Comparison of ENCODE assay signal across 8 cellular contexts in the genomic region with DNA sequence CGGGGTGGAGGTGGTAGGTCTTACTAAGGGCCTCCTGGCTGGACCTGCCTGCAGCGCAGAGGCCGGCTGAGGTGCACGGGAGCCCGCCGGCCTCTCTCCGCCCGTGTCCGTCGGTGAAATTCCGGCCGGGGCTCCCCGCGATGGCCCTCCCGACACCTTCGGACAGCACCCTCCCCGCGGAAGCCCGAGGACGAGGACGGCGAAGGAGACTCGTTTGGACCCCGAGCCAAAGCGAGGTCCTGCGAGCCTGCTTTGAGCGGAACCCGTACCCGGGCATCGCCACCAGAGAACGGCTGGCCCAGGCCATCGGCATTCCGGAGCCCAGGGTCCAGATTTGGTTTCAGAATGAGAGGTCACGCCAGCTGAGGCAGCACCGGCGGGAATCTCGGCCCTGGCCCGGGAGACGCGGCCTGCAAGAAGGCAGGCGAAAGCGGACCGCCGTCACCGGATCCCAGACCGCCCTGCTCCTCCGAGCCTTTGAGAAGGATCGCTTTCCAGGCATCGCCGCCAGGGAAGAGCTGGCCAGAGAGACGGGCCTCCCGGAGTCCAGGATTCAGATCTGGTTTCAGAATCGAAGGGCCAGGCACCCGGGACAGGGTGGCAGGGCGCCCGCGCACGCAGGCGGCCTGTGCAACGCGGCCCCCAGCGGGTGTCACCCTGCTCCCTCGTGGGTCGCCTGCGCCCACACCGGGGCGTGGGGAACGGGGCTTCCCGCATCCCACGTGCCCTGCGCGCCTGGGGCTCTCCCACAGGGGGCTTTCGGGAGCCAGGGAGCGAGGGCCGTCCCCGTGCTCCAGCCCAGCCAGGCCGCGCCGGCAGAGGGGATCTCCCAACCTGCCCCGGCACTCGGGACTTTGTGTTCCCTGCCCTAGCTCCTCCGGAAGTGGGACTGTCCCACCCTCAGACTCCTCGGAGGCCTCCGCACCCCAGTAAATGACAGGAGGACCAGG. TPM values are rescaled to one million over a fixed set of nuclear protein-coding genes. Genes with fewer than 3 reads are reported as not detected.
DNase-seq lines count a peak whose midpoint lies in the region; ATAC-seq and TF ChIP-seq lines count a peak whose summit lies in the region.
"Not testable (repeated sequence)": the region's sequence is repeated elsewhere in the genome, so short reads cannot be mapped to it uniquely, and the experiment has no call there.

No MANE protein-coding gene starts in this region.

- in situ Hi-C loops in transverse colon (cut with MboI; ENCODE audit: low pct_ligation_motif_present in 1 of 4, low pct_unique_long_range_greater_than_20kb in 1 of 4, low sequenced_read_pairs in 3 of 4), result not testable (repeated sequence)

- intact Hi-C loops in transverse colon (cut with DNase I; ENCODE audit: low total_unique reads), result not testable (repeated sequence)

- H3K36me3 ChIP-seq in adipocyte (ENCODE audit: control insufficient read depth, insufficient read depth, low read length, severe bottlenecking); smooth muscle cell (ENCODE audit: low read depth); transverse colon: not testable (repeated sequence)

- not testable (repeated sequence) for H3K27me3 ChIP-seq in adipocyte (replicated peaks; ENCODE audit: control insufficient read depth, insufficient read depth, low read length)
- H3K27me3 ChIP-seq in smooth muscle cell (ENCODE audit: low read depth), result peaks cover 76% of the 10 kb centered on the region
- peaks cover 76% of the 10 kb centered on the region for H3K27me3 ChIP-seq in transverse colon

- peak; percentile 41 for DNase-seq in activated CD4-positive, alpha-beta T cell treated with anti-CD3 and anti-CD28 coated beads, Interleukin-2, amount 50 U/mL, for 1 hour
- DNase-seq in adipocyte (ENCODE audit: low read depth) (peak; percentile 60), medulla oblongata (ENCODE audit: extremely low spot score) (peak; percentile 4), transverse colon (peak; percentile 60)
- not testable (repeated sequence) for DNase-seq in fibroblast of villous mesenchyme (ENCODE audit: low read depth); smooth muscle cell (lab: John Stamatoyannopoulos, UW; ENCODE audit: unreplicated experiment)

- TF ChIP-seq EP300 in transverse colon (IDR thresholded peaks at IDR 0.05; ENCODE audit: low read depth), result not testable (repeated sequence)

- 57% methylated on average over 83 of the region's 84 CpGs for WGBS in smooth muscle cell (ENCODE audit: low lambda C conversion rate)
- 53 to 58% methylated on average over 68 to 84 of the region's 84 CpGs for WGBS in transverse colon (ENCODE audit: low coverage in 1 of 2), 2 donors

- ATAC-seq in GM18909 (IDR thresholded peaks at IDR 0.05; ENCODE audit: poor library complexity, unreplicated experiment) (peak; percentile 67), HG03442 (IDR thresholded peaks at IDR 0.05; ENCODE audit: unreplicated experiment) (peak; percentile 38)

- H3K4me1 ChIP-seq in adipocyte (ENCODE audit: control insufficient read depth, insufficient read depth, low read length); smooth muscle cell (ENCODE audit: low read depth): not testable (repeated sequence)
- peaks cover 0 to 36% (median 17%) of the 10 kb centered on the region in 4 donors for H3K4me1 ChIP-seq in transverse colon

- H3K9me3 ChIP-seq in adipocyte (ENCODE audit: control insufficient read depth, low read length); smooth muscle cell (replicated peaks; ENCODE audit: low read depth); transverse colon: not testable (repeated sequence)

- peak overlapping the region; percentile 14 for H2AFZ ChIP-seq in smooth muscle cell (ENCODE audit: low read depth)

- peak overlapping the region; percentile 1 for H3K9ac ChIP-seq in adipocyte (ENCODE audit: low read length)
- not testable (repeated sequence) for H3K9ac ChIP-seq in smooth muscle cell (ENCODE audit: low read depth)

- H3K4me3 ChIP-seq in adipocyte (ENCODE audit: low read length) (peak overlapping the region; percentile 48), fibroblast of villous mesenchyme (ENCODE audit: low read depth, low read length) (peak overlapping the region; percentile 23), smooth muscle cell (peak overlapping the region; percentile 57), transverse colon (peak overlapping the region; percentile 4 to 51 (median 8))

- not testable (repeated sequence) for TF ChIP-seq POLR2A in transverse colon (IDR thresholded peaks at IDR 0.05)

- H3K4me2 ChIP-seq in smooth muscle cell, result peak overlapping the region; percentile 90

- not testable (repeated sequence) for H3K79me2 ChIP-seq in smooth muscle cell (ENCODE audit: low read depth)

- not testable (repeated sequence) for H3F3A ChIP-seq in smooth muscle cell (ENCODE audit: low read depth)

- TF ChIP-seq CTCF in fibroblast of villous mesenchyme (IDR thresholded peaks at IDR 0.05; ENCODE audit: insufficient read depth, low read depth, low read length); smooth muscle cell (IDR thresholded peaks at IDR 0.05; ENCODE audit: borderline replicate concordance, insufficient read depth, poor library complexity, severe bottlenecking); transverse colon (IDR thresholded peaks at IDR 0.05): not testable (repeated sequence)

- H4K20me1 ChIP-seq in smooth muscle cell (ENCODE audit: low read depth), result not testable (repeated sequence)

- H3K27ac ChIP-seq in smooth muscle cell (ENCODE audit: low read depth); transverse colon: not testable (repeated sequence)

RNA-seq across cellular contexts. Expression of gene FRG2C, which starts 4.9 kb away (rescaled TPM):
- total RNA-seq in fibroblast of villous mesenchyme (under 0.01 TPM in 1 of 2 replicates, not detected in the other), smooth muscle cell (not detected in 2 replicates), transverse colon (not detected)
- not detected in 2 replicates for polyA plus RNA-seq in smooth muscle cell
